Comparison of ENCODE assay signal across 12 cellular contexts in the genomic region with DNA sequence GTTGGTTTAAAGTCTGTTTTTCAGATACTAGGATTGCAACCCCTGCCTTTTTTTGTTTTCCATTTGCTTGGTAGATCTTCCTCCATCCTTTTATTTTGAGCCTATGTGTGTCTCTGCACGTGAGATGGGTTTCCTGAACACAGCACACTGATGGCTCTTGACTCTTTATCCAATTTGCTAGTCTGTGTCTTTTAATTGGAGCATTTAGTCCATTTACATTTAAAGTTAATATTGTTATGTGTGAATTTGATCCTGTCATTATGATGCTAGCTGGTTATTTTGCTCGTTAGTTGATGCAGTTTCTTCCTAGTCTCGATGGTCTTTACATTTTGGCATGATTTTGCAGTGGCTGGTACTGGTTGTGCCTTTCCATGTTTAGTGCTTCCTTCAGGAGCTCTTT. TPM values are rescaled to one million over a fixed set of nuclear protein-coding genes. Genes with fewer than 3 reads are reported as not detected.
"Had no signal": no experiment of that assay in that cellular context is flagged by ENCODE, and none has a peak within 500 bp of the region (broad histone marks: within the 10 kb centered on the region; RNA-seq: fewer than 3 reads in every experiment).

No MANE protein-coding gene starts in this region.

RNA-seq across cellular contexts. Expression of a gene that starts 17.4 kb away (rescaled TPM):
- total RNA-seq: activated B cell treated with CpG ODN at 0.5 μM for 24 hours; T-helper 17 cell; T-helper 2 cell treated with Interferon-gamma antibody and Interleukin-4, amounts not matched to agents 100 ng/mL and 5 ng/mL, for 36 hours had no signal

RNA-seq across cellular contexts. Expression of a gene that starts 47.8 kb away (rescaled TPM):
- total RNA-seq: activated CD4-positive, alpha-beta memory T cell treated with anti-CD3 and anti-CD28 coated beads for 36 hours; activated CD4-positive, alpha-beta memory T cell treated with anti-CD3 and anti-CD28 coated beads, Interleukin-2, amount 10 ng/mL, durations not matched to agents 7 days and 5 days; activated CD4-positive, alpha-beta T cell treated with anti-CD3 and anti-CD28 coated beads for 36 hours; activated CD4-positive, alpha-beta T cell treated with anti-CD3 and anti-CD28 coated beads, Interleukin-2, amount 10 ng/mL, durations not matched to agents 7 days and 5 days; activated CD8-positive, alpha-beta memory T cell treated with anti-CD3 and anti-CD28 coated beads for 36 hours; activated CD8-positive, alpha-beta memory T cell treated with anti-CD3 and anti-CD28 coated beads, Interleukin-2, amount 10 ng/mL, durations not matched to agents 7 days and 5 days; activated CD8-positive, alpha-beta T cell treated with anti-CD3 and anti-CD28 coated beads for 36 hours; activated CD8-positive, alpha-beta T cell treated with anti-CD3 and anti-CD28 coated beads, Interleukin-2, amount 10 ng/mL, durations not matched to agents 7 days and 5 days; T-helper 1 cell treated with Interleukin-12 subunit alpha and Interleukin-12 subunit beta and Interleukin-4 antibody, amounts not matched to agents 30 ng/mL and 1 ng/mL, for 36 hours; T-helper 17 cell; T-helper 2 cell treated with Interferon-gamma antibody and Interleukin-4, amounts not matched to agents 100 ng/mL and 5 ng/mL, for 36 hours had no signal
